In genomic region chr12:51300768-51301167, GRCh38 we compare ENCODE assay signal across 11 cellular contexts. TPM values are rescaled to one million over a fixed set of nuclear protein-coding genes. Genes with fewer than 3 reads are reported as not detected.
"Had no signal": no experiment of that assay in that cellular context is flagged by ENCODE, and none has a peak within 500 bp of the region (broad histone marks: within the 10 kb centered on the region; RNA-seq: fewer than 3 reads in every experiment).

No MANE protein-coding gene starts in this region.

RNA-seq across cellular contexts. Expression of gene CELA1, which starts 45.7 kb away (rescaled TPM):
- total RNA-seq: esophagus muscularis mucosa, gastroesophageal sphincter, kidney, left colon, left ventricle myocardium superior, lung, ovary, posterior vena cava, temporal lobe, upper lobe of left lung, uterus had no signal
